ENCODE assay signal across 8 cellular contexts in genomic region chr1:154154534-154155181, GRCh38. TPM values are rescaled to one million over a fixed set of nuclear protein-coding genes. Genes with fewer than 3 reads are reported as not detected.
DNase-seq lines count a peak whose midpoint lies in the region; ATAC-seq and TF ChIP-seq lines count a peak whose summit lies in the region.

Gene NUP210L, minus strand, starts transcription at chr1:154155073.

- intact Hi-C loops in right cardiac atrium (cut with DNase I) = no loop called here

- TF ChIP-seq CTCF in GM23338 (conservative IDR thresholded peaks at IDR 0.05; ENCODE audit: low read depth in 2 of 2) = peak; percentile 19 to 33

- peaks cover 11% of the 10 kb centered on the region for H3K4me1 ChIP-seq in GM23338 (ENCODE audit: insufficient read depth)
- peaks cover 4% of the 10 kb centered on the region for H3K4me1 ChIP-seq in right cardiac atrium (ENCODE audit: control insufficient read depth, insufficient read depth, low read length)

- H3K27ac ChIP-seq in GM23338 (ENCODE audit: low read depth) (peak within 1 kb of the TSS; percentile 89), right cardiac atrium (ENCODE audit: low read length) (peak within 1 kb of the TSS; percentile 65), skin epidermis (peak within 1 kb of the TSS in 13 of 21 experiments; percentile 0 to 83 (median 66))

- no peaks in the 10 kb centered on the region for H3K27me3 ChIP-seq in GM23338 (ENCODE audit: insufficient read depth)
- H3K27me3 ChIP-seq in right cardiac atrium (ENCODE audit: control insufficient read depth, insufficient read depth) = no peaks in the 10 kb centered on the region

- WGBS in right cardiac atrium = 64% methylated on average over 29 of the region's 29 CpGs

- H3F3A ChIP-seq in GM23338 (replicated peaks; ENCODE audit: low read depth) = peaks cover 29% of the 10 kb centered on the region; the same call in 1 of the 2 replicates

- no peak within 1 kb of the TSS for H2AFZ ChIP-seq in GM23338

- H3K36me3 Mint-ChIP-seq in GM23338 (ENCODE audit: low read depth) = peaks cover 37% of the 10 kb centered on the region
- H3K36me3 Mint-ChIP-seq in activated naive CD8-positive, alpha-beta T cell = peaks cover 24% of the 10 kb centered on the region

- H3K27ac Mint-ChIP-seq in GM23338 = peak within 1 kb of the TSS; percentile 80
- H3K27ac Mint-ChIP-seq in activated naive CD8-positive, alpha-beta T cell = peak within 1 kb of the TSS; percentile 90

- H3K4me3 ChIP-seq in GM23338 (no peak within 1 kb of the TSS), right cardiac atrium (ENCODE audit: low read length) (no peak within 1 kb of the TSS), skin epidermis (no peak within 1 kb of the TSS)

- peaks cover 32% of the 10 kb centered on the region for H3K4me1 Mint-ChIP-seq in GM23338
- peaks cover 64% of the 10 kb centered on the region for H3K4me1 Mint-ChIP-seq in activated naive CD8-positive, alpha-beta T cell (ENCODE audit: low read depth)

- ATAC-seq in GM23338 (peak; percentile 92), right cardiac atrium (peak; percentile 90 to 93), HG02642 (IDR thresholded peaks at IDR 0.05; ENCODE audit: poor library complexity, unreplicated experiment) (no peak)

- no peaks in the 10 kb centered on the region for H3K9me2 ChIP-seq in GM23338 (ENCODE audit: insufficient read depth)

- peaks cover 11% of the 10 kb centered on the region for H4K20me1 ChIP-seq in GM23338 (replicated peaks; ENCODE audit: insufficient read depth)

- H3K79me2 ChIP-seq in GM23338 (replicated peaks; ENCODE audit: insufficient read depth) = no peaks in the 10 kb centered on the region; the same call in 1 of the 2 replicates

- in situ Hi-C loops in KBM-7 (cut with MboI; ENCODE audit: low pct_unique_long_range_greater_than_20kb, low sequenced_read_pairs) = no loop called here

- no peaks in the 10 kb centered on the region for H3K9me3 Mint-ChIP-seq in GM23338
- H3K9me3 Mint-ChIP-seq in activated naive CD8-positive, alpha-beta T cell (ENCODE audit: low read depth) = no peaks in the 10 kb centered on the region

- peaks cover 5% of the 10 kb centered on the region for H3K27me3 Mint-ChIP-seq in GM23338 (ENCODE audit: insufficient read depth, low read depth, poor library complexity)
- H3K27me3 Mint-ChIP-seq in activated naive CD8-positive, alpha-beta T cell = no peaks in the 10 kb centered on the region

- peaks cover 35% of the 10 kb centered on the region for H3K36me3 ChIP-seq in GM23338 (ENCODE audit: insufficient read depth)

- peak; percentile 91 for DNase-seq in GM23338 (ENCODE audit: low spot score)
- DNase-seq in right cardiac atrium = peak; percentile 91 to 98 (median 93)
- DNase-seq in KBM-7 = no peak
- no peak for DNase-seq in stimulated activated CD4-positive, alpha-beta T cell treated with anti-CD3 and anti-CD28 coated beads, Interleukin-4, amount 100 ng/mL, for 1 hour
- no peak for DNase-seq in DMS79 treated with DMSO at 0.1 percent for 48 hours (lab: John Stamatoyannopoulos, UW)

- H3K9me3 ChIP-seq in right cardiac atrium (ENCODE audit: control insufficient read depth, low read length) = no peaks in the 10 kb centered on the region

- H3K4me2 ChIP-seq in GM23338 = peak within 1 kb of the TSS; percentile 31

- H3K4me3 Mint-ChIP-seq in GM23338 = no peak within 1 kb of the TSS
- peak within 1 kb of the TSS; percentile 27 for H3K4me3 Mint-ChIP-seq in activated naive CD8-positive, alpha-beta T cell

TF ChIP-seq in GM23338, 12 proteins besides CTCF, POLR2A, EP300 and RAD21:
- TF ChIP-seq EZH2phosphoT487 (IDR thresholded peaks at IDR 0.05; ENCODE audit: unreplicated experiment) (no peak), POLR2AphosphoS5 (IDR thresholded peaks at IDR 0.05; ENCODE audit: low read depth) (peak; percentile 45), EZH2 (IDR thresholded peaks at IDR 0.05; ENCODE audit: low read depth, unreplicated experiment) (no peak), ZNF331 (CRISPR knock-in tag; IDR thresholded peaks at IDR 0.05; ENCODE audit: low read depth) (no peak), CREB1 (CRISPR knock-in tag; IDR thresholded peaks at IDR 0.05; ENCODE audit: low read depth) (peak; percentile 90), ZNF462 (CRISPR knock-in tag; IDR thresholded peaks at IDR 0.05) (no peak), STAT1 (IDR thresholded peaks at IDR 0.05; ENCODE audit: unreplicated experiment) (no peak), NANOG (IDR thresholded peaks at IDR 0.05; ENCODE audit: borderline replicate concordance) (no peak), JUNB (IDR thresholded peaks at IDR 0.05; ENCODE audit: unreplicated experiment) (no peak)
- TF ChIP-seq, protein P1, sequence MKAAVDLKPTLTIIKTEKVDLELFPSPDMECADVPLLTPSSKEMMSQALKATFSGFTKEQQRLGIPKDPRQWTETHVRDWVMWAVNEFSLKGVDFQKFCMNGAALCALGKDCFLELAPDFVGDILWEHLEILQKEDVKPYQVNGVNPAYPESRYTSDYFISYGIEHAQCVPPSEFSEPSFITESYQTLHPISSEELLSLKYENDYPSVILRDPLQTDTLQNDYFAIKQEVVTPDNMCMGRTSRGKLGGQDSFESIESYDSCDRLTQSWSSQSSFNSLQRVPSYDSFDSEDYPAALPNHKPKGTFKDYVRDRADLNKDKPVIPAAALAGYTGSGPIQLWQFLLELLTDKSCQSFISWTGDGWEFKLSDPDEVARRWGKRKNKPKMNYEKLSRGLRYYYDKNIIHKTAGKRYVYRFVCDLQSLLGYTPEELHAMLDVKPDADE (IDR thresholded peaks at IDR 0.05) = no peak

RNA-seq across cellular contexts. Expression of gene NUP210L, which starts in this region (rescaled TPM):
- not detected in 2 replicates for total RNA-seq in GM23338 (2014; rRNA removed; shearing (Covaris generic))
- polyA plus RNA-seq in GM23338 (2016; fragmentation: Nextera tagmentation; extraction: Ambion mirVana) (0.10 and 0.19 TPM in 2 replicates), right cardiac atrium (not detected)
- total RNA-seq in right cardiac atrium = under 1 TPM; 0.09 to 0.88 (median 0.18) TPM

Comparison
In these comparisons a context has a peak if more than half of its experiments do, and no peak if none do; other contexts are left out.
1. Peak in DNase-seq, ATAC-seq, H3K27ac ChIP-seq and H3K4me2 ChIP-seq in GM23338; RNA of the gene not detected or under 1 TPM.
2. Peak in DNase-seq, ATAC-seq and H3K27ac ChIP-seq in right cardiac atrium; RNA of the gene not detected or under 1 TPM.